ENCODE assay signal across 1 cellular context in the genomic region with DNA sequence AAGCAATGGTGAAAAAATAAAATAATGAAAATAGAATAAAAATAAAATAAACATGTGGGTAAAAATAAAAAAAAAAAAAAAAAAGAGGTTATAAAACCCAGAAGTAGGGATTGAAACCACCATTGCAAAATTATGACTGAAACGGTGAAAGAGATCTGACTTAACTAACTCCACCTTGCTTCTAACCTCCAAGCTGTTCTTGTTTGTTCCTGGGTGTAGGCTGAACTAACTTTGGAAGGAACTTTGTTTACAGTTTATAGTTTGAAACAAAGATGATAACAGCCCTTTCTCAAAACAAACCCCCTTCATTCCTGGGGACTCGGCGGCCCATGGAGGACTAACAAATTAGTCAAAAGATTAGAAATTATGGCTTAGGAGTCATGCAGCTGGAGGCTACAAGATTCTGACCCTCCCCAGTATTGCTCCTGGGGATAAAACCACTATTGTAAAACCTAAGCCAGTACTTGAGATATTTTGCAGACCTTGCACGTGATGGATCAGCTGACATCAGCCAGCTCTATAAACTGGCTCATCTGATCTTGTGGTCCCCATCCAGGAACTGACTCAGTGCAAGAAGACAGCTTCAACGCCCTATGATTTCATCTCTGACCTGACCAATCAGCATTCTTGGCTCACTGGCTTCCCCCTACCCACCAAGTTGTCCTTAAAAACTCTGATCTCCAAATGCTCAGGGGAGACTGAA.
TF ChIP-seq lines count a peak whose summit lies in the region.

No MANE protein-coding gene starts in this region.

TF ChIP-seq in SK-N-SH treated with all-trans-retinoic acid at 6 μM for 48 hours, 23 proteins besides CTCF, POLR2A, EP300 and RAD21 (continued from another document):
- TF ChIP-seq, protein P1, sequence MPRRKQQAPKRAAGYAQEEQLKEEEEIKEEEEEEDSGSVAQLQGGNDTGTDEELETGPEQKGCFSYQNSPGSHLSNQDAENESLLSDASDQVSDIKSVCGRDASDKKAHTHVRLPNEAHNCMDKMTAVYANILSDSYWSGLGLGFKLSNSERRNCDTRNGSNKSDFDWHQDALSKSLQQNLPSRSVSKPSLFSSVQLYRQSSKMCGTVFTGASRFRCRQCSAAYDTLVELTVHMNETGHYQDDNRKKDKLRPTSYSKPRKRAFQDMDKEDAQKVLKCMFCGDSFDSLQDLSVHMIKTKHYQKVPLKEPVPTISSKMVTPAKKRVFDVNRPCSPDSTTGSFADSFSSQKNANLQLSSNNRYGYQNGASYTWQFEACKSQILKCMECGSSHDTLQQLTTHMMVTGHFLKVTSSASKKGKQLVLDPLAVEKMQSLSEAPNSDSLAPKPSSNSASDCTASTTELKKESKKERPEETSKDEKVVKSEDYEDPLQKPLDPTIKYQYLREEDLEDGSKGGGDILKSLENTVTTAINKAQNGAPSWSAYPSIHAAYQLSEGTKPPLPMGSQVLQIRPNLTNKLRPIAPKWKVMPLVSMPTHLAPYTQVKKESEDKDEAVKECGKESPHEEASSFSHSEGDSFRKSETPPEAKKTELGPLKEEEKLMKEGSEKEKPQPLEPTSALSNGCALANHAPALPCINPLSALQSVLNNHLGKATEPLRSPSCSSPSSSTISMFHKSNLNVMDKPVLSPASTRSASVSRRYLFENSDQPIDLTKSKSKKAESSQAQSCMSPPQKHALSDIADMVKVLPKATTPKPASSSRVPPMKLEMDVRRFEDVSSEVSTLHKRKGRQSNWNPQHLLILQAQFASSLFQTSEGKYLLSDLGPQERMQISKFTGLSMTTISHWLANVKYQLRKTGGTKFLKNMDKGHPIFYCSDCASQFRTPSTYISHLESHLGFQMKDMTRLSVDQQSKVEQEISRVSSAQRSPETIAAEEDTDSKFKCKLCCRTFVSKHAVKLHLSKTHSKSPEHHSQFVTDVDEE (CRISPR knock-in tag; IDR thresholded peaks at IDR 0.05) = no peak
- no peak for TF ChIP-seq ZC3H10 (CRISPR knock-in tag; IDR thresholded peaks at IDR 0.05)
- no peak for TF ChIP-seq GLIS3 (CRISPR knock-in tag; IDR thresholded peaks at IDR 0.05)
- TF ChIP-seq BACH2 (CRISPR knock-in tag; IDR thresholded peaks at IDR 0.05; ENCODE audit: borderline replicate concordance) = no peak
- TF ChIP-seq, protein P2, sequence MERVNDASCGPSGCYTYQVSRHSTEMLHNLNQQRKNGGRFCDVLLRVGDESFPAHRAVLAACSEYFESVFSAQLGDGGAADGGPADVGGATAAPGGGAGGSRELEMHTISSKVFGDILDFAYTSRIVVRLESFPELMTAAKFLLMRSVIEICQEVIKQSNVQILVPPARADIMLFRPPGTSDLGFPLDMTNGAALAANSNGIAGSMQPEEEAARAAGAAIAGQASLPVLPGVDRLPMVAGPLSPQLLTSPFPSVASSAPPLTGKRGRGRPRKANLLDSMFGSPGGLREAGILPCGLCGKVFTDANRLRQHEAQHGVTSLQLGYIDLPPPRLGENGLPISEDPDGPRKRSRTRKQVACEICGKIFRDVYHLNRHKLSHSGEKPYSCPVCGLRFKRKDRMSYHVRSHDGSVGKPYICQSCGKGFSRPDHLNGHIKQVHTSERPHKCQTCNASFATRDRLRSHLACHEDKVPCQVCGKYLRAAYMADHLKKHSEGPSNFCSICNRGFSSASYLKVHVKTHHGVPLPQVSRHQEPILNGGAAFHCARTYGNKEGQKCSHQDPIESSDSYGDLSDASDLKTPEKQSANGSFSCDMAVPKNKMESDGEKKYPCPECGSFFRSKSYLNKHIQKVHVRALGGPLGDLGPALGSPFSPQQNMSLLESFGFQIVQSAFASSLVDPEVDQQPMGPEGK (CRISPR knock-in tag; IDR thresholded peaks at IDR 0.05; ENCODE audit: borderline replicate concordance) = no peak
- TF ChIP-seq ISL1 (CRISPR knock-in tag; IDR thresholded peaks at IDR 0.05) = no peak
- TF ChIP-seq PPARA (CRISPR knock-in tag; IDR thresholded peaks at IDR 0.05; ENCODE audit: borderline replicate concordance) = no peak
- TF ChIP-seq, protein P3, sequence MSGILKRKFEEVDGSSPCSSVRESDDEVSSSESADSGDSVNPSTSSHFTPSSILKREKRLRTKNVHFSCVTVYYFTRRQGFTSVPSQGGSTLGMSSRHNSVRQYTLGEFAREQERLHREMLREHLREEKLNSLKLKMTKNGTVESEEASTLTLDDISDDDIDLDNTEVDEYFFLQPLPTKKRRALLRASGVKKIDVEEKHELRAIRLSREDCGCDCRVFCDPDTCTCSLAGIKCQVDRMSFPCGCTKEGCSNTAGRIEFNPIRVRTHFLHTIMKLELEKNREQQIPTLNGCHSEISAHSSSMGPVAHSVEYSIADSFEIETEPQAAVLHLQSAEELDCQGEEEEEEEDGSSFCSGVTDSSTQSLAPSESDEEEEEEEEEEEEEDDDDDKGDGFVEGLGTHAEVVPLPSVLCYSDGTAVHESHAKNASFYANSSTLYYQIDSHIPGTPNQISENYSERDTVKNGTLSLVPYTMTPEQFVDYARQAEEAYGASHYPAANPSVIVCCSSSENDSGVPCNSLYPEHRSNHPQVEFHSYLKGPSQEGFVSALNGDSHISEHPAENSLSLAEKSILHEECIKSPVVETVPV (CRISPR knock-in tag; IDR thresholded peaks at IDR 0.05) = no peak
